Comparison of ENCODE assay signal across 1 cellular context in genomic region chr7:143504215-143504936, GRCh38.
TF ChIP-seq lines count a peak whose summit lies in the region.

No MANE protein-coding gene starts in this region.

TF ChIP-seq in K562, 482 proteins besides CTCF, POLR2A, EP300 and RAD21 (continued from another document and continues in another):
- TF ChIP-seq ZBTB40 (IDR thresholded peaks at IDR 0.05) (no peak), ZBTB40 (CRISPR knock-in tag; IDR thresholded peaks at IDR 0.05) (no peak), MEF2A (IDR thresholded peaks at IDR 0.05; ENCODE audit: control insufficient read depth, low read depth, low read length) (0 out of 2 replicates have a peak, but pooled peaks have one; percentile 27), MAFF (IDR thresholded peaks at IDR 0.05; ENCODE audit: low read length) (no peak; the same call in 1 of the 2 replicates), ZNF280B (CRISPR knock-in tag; IDR thresholded peaks at IDR 0.05) (no peak), POLR2H (tag; IDR thresholded peaks at IDR 0.05; ENCODE audit: low read depth) (no peak), ZNF584 (CRISPR knock-in tag; IDR thresholded peaks at IDR 0.05; ENCODE audit: low read depth) (peak; percentile 54; the same call in 1 of the 2 replicates), CHCHD3 (CRISPR knock-in tag; IDR thresholded peaks at IDR 0.05) (no peak), PPARD (CRISPR knock-in tag; IDR thresholded peaks at IDR 0.05) (no peak), PCBP2 (IDR thresholded peaks at IDR 0.05; ENCODE audit: low read depth, low read length, poor library complexity, severe bottlenecking) (no peak), ZNF76 (CRISPR knock-in tag; IDR thresholded peaks at IDR 0.05; ENCODE audit: borderline replicate concordance) (no peak), BRD9 (IDR thresholded peaks at IDR 0.05; ENCODE audit: low read depth, partially characterized antibody) (peak; percentile 48), PATZ1 (CRISPR knock-in tag; IDR thresholded peaks at IDR 0.05; ENCODE audit: borderline replicate concordance) (no peak), TAF15 (IDR thresholded peaks at IDR 0.05; ENCODE audit: low read depth, low read length) (no peak), SAP30 (IDR thresholded peaks at IDR 0.05; ENCODE audit: borderline replicate concordance, insufficient read depth, low read depth, low read length, poor library complexity, severe bottlenecking) (no peak), ZNF263 (CRISPR knock-in tag; IDR thresholded peaks at IDR 0.05; ENCODE audit: borderline replicate concordance) (no peak), SMARCC2 (IDR thresholded peaks at IDR 0.05; ENCODE audit: low read depth) (peak; percentile 98), STAT5B (CRISPR knock-in tag; IDR thresholded peaks at IDR 0.05) (no peak), HDAC6 (IDR thresholded peaks at IDR 0.05; ENCODE audit: low read depth, low read length) (no peak), DLX4 (CRISPR knock-in tag; IDR thresholded peaks at IDR 0.05) (no peak), ZNF696 (CRISPR knock-in tag; conservative IDR thresholded peaks at IDR 0.05) (no peak), HES1 (IDR thresholded peaks at IDR 0.05; ENCODE audit: low read depth) (peak; percentile 76), CEBPZ (IDR thresholded peaks at IDR 0.05; ENCODE audit: borderline replicate concordance, low read depth, low read length) (no peak), ZNF197 (CRISPR knock-in tag; IDR thresholded peaks at IDR 0.05; ENCODE audit: low read depth) (no peak), RBM25 (IDR thresholded peaks at IDR 0.05; ENCODE audit: low read depth, low read length, severe bottlenecking) (no peak), NCOA1 (IDR thresholded peaks at IDR 0.05; ENCODE audit: low read depth) (peak; percentile 93; the same call in 1 of the 2 replicates), PRPF4 (IDR thresholded peaks at IDR 0.05; ENCODE audit: insufficient read depth, low read depth, low read length, poor library complexity, severe bottlenecking) (no peak), ZNF184 (CRISPR knock-in tag; IDR thresholded peaks at IDR 0.05) (no peak), MBD1 (CRISPR knock-in tag; IDR thresholded peaks at IDR 0.05) (no peak), IRF1 (CRISPR knock-in tag; IDR thresholded peaks at IDR 0.05; ENCODE audit: borderline replicate concordance) (no peak), MAX (CRISPR knock-in tag; IDR thresholded peaks at IDR 0.05) (no peak), TARDBP (IDR thresholded peaks at IDR 0.05) (peak; percentile 85; the same call in 1 of the 2 replicates), ZNF586 (CRISPR knock-in tag; conservative IDR thresholded peaks at IDR 0.05) (no peak), NFRKB (IDR thresholded peaks at IDR 0.05; ENCODE audit: low read depth) (no peak), ZNF277 (CRISPR knock-in tag; IDR thresholded peaks at IDR 0.05; ENCODE audit: borderline replicate concordance) (no peak), LARP7 (IDR thresholded peaks at IDR 0.05) (no peak), RCOR1 (IDR thresholded peaks at IDR 0.05; ENCODE audit: borderline replicate concordance in 1 of 2, low read depth in 2 of 2, low read length in 2 of 2) (peak; percentile 96 to 97), IFI16 (CRISPR knock-in tag; IDR thresholded peaks at IDR 0.05) (no peak), PTBP1 (IDR thresholded peaks at IDR 0.05; ENCODE audit: low read depth, low read length) (no peak), MCM7 (IDR thresholded peaks at IDR 0.05) (no peak)
